1 cellular context compared by ENCODE assay signal in the genomic region with DNA sequence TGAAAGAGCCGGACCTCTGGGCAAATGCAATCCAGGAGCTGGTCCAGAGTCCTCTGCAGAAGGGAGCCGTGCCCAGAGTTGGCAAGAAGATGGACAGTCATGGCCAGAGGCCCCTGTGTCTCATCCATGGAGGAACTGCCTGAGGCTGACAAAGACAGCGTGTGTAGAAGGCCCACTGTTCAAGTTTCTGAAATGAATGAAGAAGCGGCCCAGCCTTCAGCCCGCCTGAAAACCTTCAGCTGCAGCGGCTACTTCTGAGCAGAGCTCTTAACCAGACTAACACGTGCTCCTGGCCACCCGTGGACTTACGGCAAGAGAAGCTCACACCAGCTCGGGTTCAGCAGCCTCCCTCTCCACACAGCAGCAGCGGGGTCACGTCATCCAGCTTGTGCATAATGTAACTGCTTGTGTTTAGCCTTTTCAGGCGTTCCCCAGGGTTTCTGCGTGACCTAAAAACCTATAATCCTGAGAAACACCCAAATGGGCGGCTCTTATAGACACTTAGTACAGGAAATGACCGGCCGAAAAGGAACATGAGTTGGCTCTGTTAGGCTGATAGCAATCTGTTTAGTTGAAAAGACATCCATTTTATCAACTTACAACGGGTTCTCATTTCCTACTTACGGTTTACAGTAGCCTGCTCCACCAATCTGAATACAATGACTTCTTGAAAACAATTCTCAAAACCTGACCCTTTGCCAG.
A peak's percentile ranks its signal among the peaks of the same experiment; 100 is the strongest.
TF ChIP-seq lines count a peak whose summit lies in the region.

A gene with protein sequence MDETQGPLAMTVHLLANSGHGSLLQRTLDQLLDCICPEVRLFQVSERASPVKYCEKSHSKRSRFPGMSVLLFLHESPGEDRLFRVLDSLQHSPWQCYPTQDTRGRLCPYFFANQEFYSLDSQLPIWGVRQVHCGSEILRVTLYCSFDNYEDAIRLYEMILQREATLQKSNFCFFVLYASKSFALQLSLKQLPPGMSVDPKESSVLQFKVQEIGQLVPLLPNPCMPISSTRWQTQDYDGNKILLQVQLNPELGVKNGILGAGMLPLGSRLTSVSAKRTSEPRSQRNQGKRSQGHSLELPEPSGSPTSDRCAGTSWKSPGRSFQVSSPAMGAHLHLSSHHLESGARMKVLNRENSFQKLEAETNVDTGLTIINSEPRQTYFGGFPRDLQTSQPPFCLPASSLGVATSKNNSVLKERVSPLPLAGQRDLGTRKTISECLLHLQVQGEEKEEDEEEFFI (minus strand): TSS at position 467 of the 702 bp plus-strand sequence. CDS start 339 bp downstream, at position 128.

TF ChIP-seq in endothelial cell of umbilical vein, 7 proteins besides CTCF, POLR2A, EP300 and RAD21 (continued from another document):
- peak; percentile 83 for TF ChIP-seq FOS (IDR thresholded peaks at IDR 0.05; ENCODE audit: borderline replicate concordance, insufficient read depth, low read length)
